In genomic region chr13:100156786-100157185, GRCh38 we compare ENCODE assay signal across 20 cellular contexts.
DNase-seq lines count a peak whose midpoint lies in the region; ATAC-seq, FAIRE-seq and TF ChIP-seq lines count a peak whose summit lies in the region.
"Had no signal": no experiment of that assay in that cellular context is flagged by ENCODE, and none has a peak within 500 bp of the region (broad histone marks: within the 10 kb centered on the region; RNA-seq: fewer than 3 reads in every experiment).

No MANE protein-coding gene starts in this region.

- WGBS in A549 (ENCODE audit: missing lambda C conversion rate): 94% methylated on average over 1 of the region's 1 CpG
- WGBS in right lobe of liver (ENCODE audit: insufficient coverage, low coverage, low lambda C conversion rate, missing lambda C conversion rate): 100% methylated on average over 1 of the region's 1 CpG

- FAIRE-seq in A549 (lab: Jason Lieb, UNC): no peak
- FAIRE-seq: HepG2 had no signal

- no peaks in the 10 kb centered on the region for H3K27me3 Mint-ChIP-seq in WTC11 (ENCODE audit: low read depth)
- no peaks in the 10 kb centered on the region for H3K27me3 Mint-ChIP-seq in type B pancreatic cell
- H3K27me3 Mint-ChIP-seq: activated T-cell treated with anti-CD3 and anti-CD28 coated beads, Interleukin-2, amount 50 U/mL, for 24 hours had no signal

- TF ChIP-seq RAD21 in A549 (conservative IDR thresholded peaks at IDR 0.05 in 1 of 2, IDR thresholded peaks at IDR 0.05 in 1 of 2): no peak

- CTCF ChIA-PET in A549 (lab: Yijun Ruan, JAX): interaction anchor here (0.6 kb wide), 1 partner anchor 79 kb away, joined by 3 read pairs; no protein-coding TSS in a partner anchor
- CTCF ChIA-PET in WTC11 (lab: Charles Lee): no interaction called here

- H3K4me1 Mint-ChIP-seq in WTC11: peaks cover 53% of the 10 kb centered on the region
- peaks cover 19% of the 10 kb centered on the region for H3K4me1 Mint-ChIP-seq in type B pancreatic cell (ENCODE audit: unreplicated experiment)

- TF ChIP-seq CTCF in A549 (IDR thresholded peaks at IDR 0.05): no peak
- no peak for TF ChIP-seq CTCF in WTC11 (IDR thresholded peaks at IDR 0.05)
- TF ChIP-seq CTCF in fibroblast of pulmonary artery (IDR thresholded peaks at IDR 0.05; ENCODE audit: low read length, missing control alignments): no peak
- TF ChIP-seq CTCF in right lobe of liver (IDR thresholded peaks at IDR 0.05): no peak
- TF ChIP-seq CTCF in type B pancreatic cell (conservative IDR thresholded peaks at IDR 0.05): no peak

- DNase-seq in A549 (ENCODE audit: low read depth in 1 of 2, low spot score in 1 of 2) (no peak), Kasumi-1 (lab: John Stamatoyannopoulos, UW) (peak; percentile 24 to 30), WTC11 (ENCODE audit: low spot score) (no peak), fibroblast of pulmonary artery (ENCODE audit: low read depth) (peak; percentile 48), right lobe of liver (no peak), SJCRH30 (no peak), nucleus accumbens (lab: John Stamatoyannopoulos, UW) (no peak), type B pancreatic cell (ENCODE audit: extremely low spot score, unreplicated experiment) (no peak)
- DNase-seq: activated CD4-positive, alpha-beta T cell treated with anti-CD3 and anti-CD28 coated beads for 48 hours; activated T-cell treated with anti-CD3 and anti-CD28 coated beads, Interleukin-2, amount 50 U/mL, for 24 hours; amygdala; dorsolateral prefrontal cortex; immature natural killer cell; midbrain; NCI-H510A treated with DMSO at 0.1 percent for 48 hours; testis had no signal

- no peak for TF ChIP-seq POLR2A in A549 (IDR thresholded peaks at IDR 0.05; ENCODE audit: low read length)
- no peak for TF ChIP-seq POLR2A in right lobe of liver (IDR thresholded peaks at IDR 0.05)

- H3K4me3 ChIP-seq in A549 (no peak overlapping the region), fibroblast of pulmonary artery (replicated peaks; ENCODE audit: low read depth, low read length) (no peak overlapping the region), right lobe of liver (no peak overlapping the region), SJCRH30 (no peak overlapping the region)
- H3K4me3 ChIP-seq: dorsolateral prefrontal cortex, gastroesophageal sphincter, testis had no signal

- H3K27ac ChIP-seq in A549 (peak overlapping the region in 1 of 2 experiments; percentile 0; a peak in 1 of 6 replicates), right lobe of liver (no peak overlapping the region), SJCRH30 (no peak overlapping the region)
- H3K27ac ChIP-seq: dorsolateral prefrontal cortex, gastroesophageal sphincter, testis had no signal

- no peak for TF ChIP-seq EP300 in A549 (IDR thresholded peaks at IDR 0.05)

- H3K4me3 Mint-ChIP-seq in WTC11 (no peak overlapping the region), type B pancreatic cell (no peak overlapping the region)
- H3K4me3 Mint-ChIP-seq: activated T-cell treated with anti-CD3 and anti-CD28 coated beads, Interleukin-2, amount 50 U/mL, for 24 hours; immature natural killer cell; T-helper 1 cell treated with Interleukin-12 subunit alpha and Interleukin-12 subunit beta and Interleukin-4 antibody, amounts not matched to agents 30 μg/mL and 1 μg/mL, for 36 hours had no signal

- H3K27me3 ChIP-seq in right lobe of liver: no peaks in the 10 kb centered on the region
- H3K27me3 ChIP-seq in SJCRH30: no peaks in the 10 kb centered on the region
- H3K27me3 ChIP-seq: dorsolateral prefrontal cortex, gastroesophageal sphincter, testis had no signal

- H3K4me1 ChIP-seq in A549: peaks cover 9% of the 10 kb centered on the region
- H3K4me1 ChIP-seq in right lobe of liver: no peaks in the 10 kb centered on the region
- no peaks in the 10 kb centered on the region for H3K4me1 ChIP-seq in SJCRH30
- H3K4me1 ChIP-seq: gastroesophageal sphincter, testis had no signal

- peaks cover 7% of the 10 kb centered on the region for H3K36me3 Mint-ChIP-seq in WTC11
- peaks cover 30% of the 10 kb centered on the region for H3K36me3 Mint-ChIP-seq in type B pancreatic cell

- H3K27ac Mint-ChIP-seq in WTC11: peak overlapping the region; percentile 95
- no peak overlapping the region for H3K27ac Mint-ChIP-seq in type B pancreatic cell
- H3K27ac Mint-ChIP-seq: activated T-cell treated with anti-CD3 and anti-CD28 coated beads, Interleukin-2, amount 50 U/mL, for 24 hours; immature natural killer cell; T-helper 1 cell treated with Interleukin-12 subunit alpha and Interleukin-12 subunit beta and Interleukin-4 antibody, amounts not matched to agents 30 μg/mL and 1 μg/mL, for 36 hours had no signal

- intact Hi-C loops in right lobe of liver (cut with DNase I): no loop called here

- H3K9me3 ChIP-seq in A549 (no peaks in the 10 kb centered on the region), right lobe of liver (no peaks in the 10 kb centered on the region), SJCRH30 (replicated peaks) (no peaks in the 10 kb centered on the region)
- H3K9me3 ChIP-seq: gastroesophageal sphincter, testis had no signal

- H3K36me3 ChIP-seq in right lobe of liver (peaks cover 0 to 12% (median 3%) of the 10 kb centered on the region in 4 donors), SJCRH30 (peaks cover 3% of the 10 kb centered on the region; the same call in 1 of the 2 replicates)

- POLR2A ChIA-PET in A549 (lab: Yijun Ruan, JAX) (no interaction called here), WTC11 (lab: Charles Lee) (no interaction called here)

- no peak; a peak in 1 of 6 replicates for ATAC-seq in A549
- no peak for ATAC-seq in WTC11
- ATAC-seq in right lobe of liver: no peak
- ATAC-seq: gastroesophageal sphincter, HepG2, Panc1 had no signal

- H3K9me3 Mint-ChIP-seq in WTC11 (no peaks in the 10 kb centered on the region), type B pancreatic cell (no peaks in the 10 kb centered on the region)
- H3K9me3 Mint-ChIP-seq: activated T-cell treated with anti-CD3 and anti-CD28 coated beads, Interleukin-2, amount 50 U/mL, for 24 hours; immature natural killer cell; T-helper 1 cell treated with Interleukin-12 subunit alpha and Interleukin-12 subunit beta and Interleukin-4 antibody, amounts not matched to agents 30 μg/mL and 1 μg/mL, for 36 hours had no signal

- H3K4me2 ChIP-seq in A549: peak overlapping the region; percentile 33; the same call in 1 of the 3 replicates

TF ChIP-seq in A549, 52 proteins besides CTCF, POLR2A, EP300 and RAD21:
- TF ChIP-seq GATA3 (IDR thresholded peaks at IDR 0.05; ENCODE audit: borderline replicate concordance): no peak
- TF ChIP-seq SMC3 (IDR thresholded peaks at IDR 0.05): no peak
- TF ChIP-seq E2F6 (IDR thresholded peaks at IDR 0.05; ENCODE audit: borderline replicate concordance, low read depth): no peak
- no peak for TF ChIP-seq NFE2L2 (conservative IDR thresholded peaks at IDR 0.05; ENCODE audit: low read length)

TF ChIP-seq in WTC11, 78 proteins besides CTCF, POLR2A, EP300 and RAD21:
- TF ChIP-seq FOXP1 (CRISPR knock-in tag; IDR thresholded peaks at IDR 0.05; ENCODE audit: borderline replicate concordance) (no peak), CDX4 (CRISPR knock-in tag; IDR thresholded peaks at IDR 0.05; ENCODE audit: borderline replicate concordance) (no peak), CREM (CRISPR knock-in tag; IDR thresholded peaks at IDR 0.05) (no peak), ATF6 (CRISPR knock-in tag; IDR thresholded peaks at IDR 0.05) (no peak), MAX (CRISPR knock-in tag; IDR thresholded peaks at IDR 0.05) (no peak), ZNF423 (CRISPR knock-in tag; IDR thresholded peaks at IDR 0.05) (no peak), NR3C1 (CRISPR knock-in tag; conservative IDR thresholded peaks at IDR 0.05; ENCODE audit: low read depth) (no peak), ZNF396 (CRISPR knock-in tag; IDR thresholded peaks at IDR 0.05; ENCODE audit: borderline replicate concordance) (no peak), ZNF219 (CRISPR knock-in tag; IDR thresholded peaks at IDR 0.05; ENCODE audit: borderline replicate concordance) (no peak), FOXJ3 (CRISPR knock-in tag; IDR thresholded peaks at IDR 0.05; ENCODE audit: borderline replicate concordance) (no peak), ZNF232 (CRISPR knock-in tag; IDR thresholded peaks at IDR 0.05) (no peak)

Comparison
In these comparisons a context has a peak if more than half of its experiments do, and no peak if none do; other contexts are left out.
1. DNase-seq: peak in Kasumi-1 (2 of 2) and fibroblast of pulmonary artery (single experiment); none in A549 (0 of 2), WTC11 (single experiment), right lobe of liver (0 of 3), SJCRH30 (0 of 2), nucleus accumbens (0 of 56) and type B pancreatic cell (single experiment).